25 cellular contexts compared by ENCODE assay signal in genomic region chr14:96876747-96877146, GRCh38.
"Had no signal": no experiment of that assay in that cellular context is flagged by ENCODE, and none has a peak within 500 bp of the region (broad histone marks: within the 10 kb centered on the region; RNA-seq: fewer than 3 reads in every experiment).

No MANE protein-coding gene starts in this region.

- H3K4me1 ChIP-seq: SJCRH30 had no signal

- H3K27me3 ChIP-seq: SJCRH30 had no signal

- H3K9me3 Mint-ChIP-seq: activated CD8-positive, alpha-beta T cell treated with anti-CD3 and anti-CD28 coated beads for 36 hours had no signal

- ATAC-seq: activated CD4-positive, CD25-positive, alpha-beta regulatory T cell treated with anti-CD3 and anti-CD28 coated beads, Interleukin-2, amount 50 U/mL, for 24 hours; activated CD8-positive, alpha-beta T cell treated with anti-CD3 and anti-CD28 coated beads for 36 hours; Panc1; Right ventricle myocardium inferior; SK-N-SH treated with all-trans-retinoic acid at 6 μM for 48 hours had no signal

- H3K27me3 Mint-ChIP-seq: activated CD8-positive, alpha-beta T cell treated with anti-CD3 and anti-CD28 coated beads for 36 hours had no signal

- H3K27ac Mint-ChIP-seq: activated CD8-positive, alpha-beta T cell treated with anti-CD3 and anti-CD28 coated beads for 36 hours; T-helper 1 cell treated with Interleukin-12 subunit alpha and Interleukin-12 subunit beta and Interleukin-4 antibody, amounts not matched to agents 30 μg/mL and 1 μg/mL, for 36 hours had no signal

- H3K9me3 ChIP-seq: SJCRH30 had no signal

- H3K27ac ChIP-seq: SJCRH30 had no signal

- H3K4me3 ChIP-seq: SJCRH30 had no signal

- DNase-seq: activated CD4-positive, alpha-beta T cell treated with anti-CD3 and anti-CD28 coated beads for 4 hours; activated CD8-positive, alpha-beta memory T cell treated with anti-CD3 and anti-CD28 coated beads, Interleukin-2, amount 50 U/mL, for 4 hours; activated CD8-positive, alpha-beta T cell treated with anti-CD3 and anti-CD28 coated beads for 36 hours; activated naive CD4-positive, alpha-beta T cell treated with anti-CD3 and anti-CD28 coated beads, Interleukin-2, amount 50 U/mL, for 16 hours; activated T-cell treated with anti-CD3 and anti-CD28 coated beads, Interleukin-2, amount 50 U/mL, for 1 hour; aorta; central memory CD4-positive, alpha-beta T cell; Kasumi-1; NCI-H1105 treated with DMSO at 0.1 percent for 48 hours; NCI-H1436 treated with DMSO at 0.1 percent for 48 hours; NCI-H187; NCI-H2081; NCI-H510A treated with DMSO at 0.1 percent for 48 hours; NCI-H69; NK-92 treated with Interleukin-12 subunit alpha and Interleukin-12 subunit beta, amount 100 ng/mL, for 24 hours; OCI-M1; RPMI8226; SJCRH30; SW 1271 had no signal

- FAIRE-seq: bronchial epithelial cell had no signal

- H3K4me3 Mint-ChIP-seq: activated CD8-positive, alpha-beta T cell treated with anti-CD3 and anti-CD28 coated beads for 36 hours; T-helper 1 cell treated with Interleukin-12 subunit alpha and Interleukin-12 subunit beta and Interleukin-4 antibody, amounts not matched to agents 30 μg/mL and 1 μg/mL, for 36 hours had no signal
